Comparison of ENCODE assay signal across 8 cellular contexts in genomic region chr16:89722392-89723278, GRCh38. TPM values are rescaled to one million over a fixed set of nuclear protein-coding genes. Genes with fewer than 3 reads are reported as not detected.
DNase-seq lines count a peak whose midpoint lies in the region; ATAC-seq and TF ChIP-seq lines count a peak whose summit lies in the region.

No MANE protein-coding gene starts in this region.

- no peak overlapping the region for H2BK12ac ChIP-seq in neuronal stem cell (ENCODE audit: low read length)

- H2AFZ ChIP-seq in OCI-LY1 (ENCODE audit: low read length) (no peak overlapping the region), neuronal stem cell (ENCODE audit: low read length) (peak overlapping the region; percentile 99)

- TF ChIP-seq POLR2A in vagina (IDR thresholded peaks at IDR 0.05), result no peak

- no peaks in the 10 kb centered on the region for H3K9me2 ChIP-seq in OCI-LY1 (ENCODE audit: low read depth, low read length)

- H2BK120ac ChIP-seq in neuronal stem cell (ENCODE audit: low read depth, low read length), result no peak overlapping the region

- no peak overlapping the region for H2BK15ac ChIP-seq in neuronal stem cell (ENCODE audit: low read length)

- H3K4me2 ChIP-seq in OCI-LY1 (ENCODE audit: low read length) (peak overlapping the region; percentile 66), neuronal stem cell (ENCODE audit: insufficient read depth, low read length, poor library complexity, severe bottlenecking) (peak overlapping the region; percentile 100)

- peak overlapping the region; percentile 75 for H3K23ac ChIP-seq in neuronal stem cell (ENCODE audit: low read depth, low read length, poor library complexity)

- H3K9ac ChIP-seq in OCI-LY1 (ENCODE audit: low read length), result peak overlapping the region; percentile 85; the same call in 1 of the 2 replicates
- H3K9ac ChIP-seq in neuronal stem cell (ENCODE audit: low read depth, low read length, poor library complexity), result peak overlapping the region; percentile 83

- intact Hi-C loops in vagina (cut with DNase I), result loop anchor here (5.0 kb wide), 1 partner anchor 980 kb away; no protein-coding TSS in a partner anchor

- peaks cover 34% of the 10 kb centered on the region for H3K36me3 ChIP-seq in OCI-LY1 (ENCODE audit: insufficient read depth, low read length)
- peaks cover 15 to 39% of the 10 kb centered on the region in 2 donors for H3K36me3 ChIP-seq in neuronal stem cell (replicated peaks in 1 of 2; ENCODE audit: control insufficient read depth in 2 of 2, insufficient read depth in 2 of 2, low read length in 2 of 2)
- peaks cover 0 to 26% of the 10 kb centered on the region in 2 donors for H3K36me3 ChIP-seq in vagina

- H3K79me2 ChIP-seq in OCI-LY1 (ENCODE audit: insufficient read depth, low read length), result no peaks in the 10 kb centered on the region

- WGBS in neuronal stem cell (ENCODE audit: extremely low coverage in 2 of 2, insufficient read length in 2 of 2, insufficient replicate concordance in 1 of 2), 2 donors, result no CpG with 5 or more reads among the region's 56 CpGs

- ATAC-seq in GM21528 (IDR thresholded peaks at IDR 0.05; ENCODE audit: low FRiP score, unreplicated experiment), result peak; percentile 31

- no peaks in the 10 kb centered on the region for H3K9me3 ChIP-seq in OCI-LY1 (ENCODE audit: low read length)
- H3K9me3 ChIP-seq in neuronal stem cell (replicated peaks in 1 of 2; ENCODE audit: control insufficient read depth in 2 of 2, insufficient read depth in 1 of 2, low read depth in 1 of 2, low read length in 2 of 2), result no peaks in the 10 kb centered on the region
- H3K9me3 ChIP-seq in vagina, result no peaks in the 10 kb centered on the region

- H4K8ac ChIP-seq in neuronal stem cell (ENCODE audit: low read depth, low read length), result no peak overlapping the region

- H2BK5ac ChIP-seq in neuronal stem cell (ENCODE audit: low read length), result peak overlapping the region; percentile 29

- H3K18ac ChIP-seq in neuronal stem cell (ENCODE audit: low read length), result no peak overlapping the region

- H3K27ac ChIP-seq in OCI-LY1 (ENCODE audit: low read depth, low read length, poor library complexity, severe bottlenecking) (no peak overlapping the region), neuronal stem cell (replicated peaks; ENCODE audit: low read length) (no peak overlapping the region), vagina (peak overlapping the region; percentile 97)

- no peaks in the 10 kb centered on the region for H4K20me1 ChIP-seq in OCI-LY1 (ENCODE audit: insufficient read depth, low read length)

- no peak for DNase-seq in AG04449 (ENCODE audit: low read depth, low spot score)
- DNase-seq in activated T-helper 1 cell treated with Interleukin-2 at 50 U/mL for 16 hours (ENCODE audit: low read depth), result peak; percentile 65
- peak; percentile 31 for DNase-seq in fibroblast of the aortic adventitia (ENCODE audit: low read depth)
- DNase-seq in neuronal stem cell (ENCODE audit: low spot score), result no peak
- no peak for DNase-seq in vagina (ENCODE audit: extremely low spot score in 2 of 2)
- no peak for DNase-seq in HuH-7 (ENCODE audit: low spot score)

- H3K14ac ChIP-seq in neuronal stem cell (ENCODE audit: low read length), result peak overlapping the region; percentile 76

- H3K4me1 ChIP-seq in OCI-LY1 (ENCODE audit: insufficient read depth, low read length, severe bottlenecking), result peaks cover 17% of the 10 kb centered on the region
- H3K4me1 ChIP-seq in neuronal stem cell (ENCODE audit: control insufficient read depth in 2 of 2, insufficient read depth in 1 of 2, low read depth in 1 of 2, low read length in 2 of 2), result peaks cover 13 to 14% of the 10 kb centered on the region in 2 donors
- H3K4me1 ChIP-seq in vagina, result peaks cover 40% of the 10 kb centered on the region

- H3F3A ChIP-seq in OCI-LY1 (ENCODE audit: insufficient read depth, low read length), result 0 out of 2 replicates have a peak, but pooled peaks cover 2% of the 10 kb centered on the region

- H3K79me1 ChIP-seq in neuronal stem cell (ENCODE audit: low read depth, low read length), result peaks cover 7% of the 10 kb centered on the region

- no peak overlapping the region for H2AK5ac ChIP-seq in neuronal stem cell (ENCODE audit: low read depth, low read length)

- H3K4ac ChIP-seq in neuronal stem cell (ENCODE audit: low read length), result no peak overlapping the region

- TF ChIP-seq CTCF in AG04449 (IDR thresholded peaks at IDR 0.05; ENCODE audit: insufficient read depth, low read length, missing control alignments) (no peak), OCI-LY1 (IDR thresholded peaks at IDR 0.05; ENCODE audit: low read length) (no peak), fibroblast of the aortic adventitia (IDR thresholded peaks at IDR 0.05; ENCODE audit: insufficient read depth, low read length) (no peak), vagina (IDR thresholded peaks at IDR 0.05) (no peak)

- H3K27me3 ChIP-seq in OCI-LY1 (ENCODE audit: insufficient read depth, low read length), result no peaks in the 10 kb centered on the region
- H3K27me3 ChIP-seq in neuronal stem cell (ENCODE audit: control insufficient read depth in 3 of 3, insufficient read depth in 3 of 3, low read depth in 1 of 3, low read length in 3 of 3), result peaks cover 0 to 17% (median 5%) of the 10 kb centered on the region in 3 experiments
- no peaks in the 10 kb centered on the region for H3K27me3 ChIP-seq in vagina

- H3K4me3 ChIP-seq in AG04449 (ENCODE audit: low read depth, low read length) (peak overlapping the region; percentile 83), OCI-LY1 (ENCODE audit: low read depth, low read length, poor library complexity, severe bottlenecking) (peak overlapping the region; percentile 85), fibroblast of the aortic adventitia (ENCODE audit: low read depth, low read length) (peak overlapping the region; percentile 83), neuronal stem cell (ENCODE audit: low read length in 2 of 2) (peak overlapping the region; percentile 91 to 92), vagina (peak overlapping the region; percentile 80 to 91)

- CTCF ChIA-PET in AG04449 (lab: Yijun Ruan, JAX), result no interaction called here

- POLR2A ChIA-PET in AG04449 (lab: Yijun Ruan, JAX), result no interaction called here

- H4K91ac ChIP-seq in neuronal stem cell (ENCODE audit: low read depth, low read length, poor library complexity), result no peak overlapping the region

RNA-seq across cellular contexts. Expression of gene ZNF276, which starts 1.3 kb away (rescaled TPM):
- 10.4 and 11.4 TPM in 2 replicates for total RNA-seq in fibroblast of the aortic adventitia (ENCODE audit: low replicate concordance)
- 7.1 TPM for polyA plus RNA-seq in neuronal stem cell (2013, experiment 1 of 2)
- 7.7 TPM for polyA plus RNA-seq in neuronal stem cell (2013, experiment 2 of 2)
- 57.0 TPM for total RNA-seq in vagina

RNA-seq across cellular contexts. Expression of gene VPS9D1, which starts 1.9 kb away (rescaled TPM):
- total RNA-seq in fibroblast of the aortic adventitia (ENCODE audit: low replicate concordance) (8.6 and 11.3 TPM in 2 replicates), vagina (10.1 TPM)
- polyA plus RNA-seq in neuronal stem cell (2013, experiment 1 of 2), result 5.9 TPM
- polyA plus RNA-seq in neuronal stem cell (2013, experiment 2 of 2), result 6.0 TPM

RNA-seq across cellular contexts. Expression of gene SPATA2L, which starts 21.1 kb away (rescaled TPM):
- 10.1 and 22.7 TPM in 2 replicates for total RNA-seq in fibroblast of the aortic adventitia (ENCODE audit: low replicate concordance)
- polyA plus RNA-seq in neuronal stem cell (2013, experiment 1 of 2), result 5.0 TPM
- 5.5 TPM for polyA plus RNA-seq in neuronal stem cell (2013, experiment 2 of 2)
- 16.2 TPM for total RNA-seq in vagina

RNA-seq across cellular contexts. Expression of gene CDK10, which starts 36.1 kb away (rescaled TPM):
- total RNA-seq in fibroblast of the aortic adventitia (ENCODE audit: low replicate concordance), result 32.9 and 43.0 TPM in 2 replicates
- 59.5 TPM for polyA plus RNA-seq in neuronal stem cell (2013, experiment 1 of 2)
- polyA plus RNA-seq in neuronal stem cell (2013, experiment 2 of 2), result 57.9 TPM
- 44.0 TPM for total RNA-seq in vagina

Comparison
In these comparisons a context has a peak if more than half of its experiments do, and no peak if none do; other contexts are left out.
1. DNase-seq: peak in activated T-helper 1 cell treated with Interleukin-2 at 50 U/mL for 16 hours (single experiment) and fibroblast of the aortic adventitia (single experiment); none in AG04449 (single experiment), neuronal stem cell (single experiment), vagina (0 of 2) and HuH-7 (single experiment).
2. Peak in every context shown above with its lines, with median percentiles within 50 percentile points of each other: H3K4me3 ChIP-seq.